12 cellular contexts compared by ENCODE assay signal in the genomic region with DNA sequence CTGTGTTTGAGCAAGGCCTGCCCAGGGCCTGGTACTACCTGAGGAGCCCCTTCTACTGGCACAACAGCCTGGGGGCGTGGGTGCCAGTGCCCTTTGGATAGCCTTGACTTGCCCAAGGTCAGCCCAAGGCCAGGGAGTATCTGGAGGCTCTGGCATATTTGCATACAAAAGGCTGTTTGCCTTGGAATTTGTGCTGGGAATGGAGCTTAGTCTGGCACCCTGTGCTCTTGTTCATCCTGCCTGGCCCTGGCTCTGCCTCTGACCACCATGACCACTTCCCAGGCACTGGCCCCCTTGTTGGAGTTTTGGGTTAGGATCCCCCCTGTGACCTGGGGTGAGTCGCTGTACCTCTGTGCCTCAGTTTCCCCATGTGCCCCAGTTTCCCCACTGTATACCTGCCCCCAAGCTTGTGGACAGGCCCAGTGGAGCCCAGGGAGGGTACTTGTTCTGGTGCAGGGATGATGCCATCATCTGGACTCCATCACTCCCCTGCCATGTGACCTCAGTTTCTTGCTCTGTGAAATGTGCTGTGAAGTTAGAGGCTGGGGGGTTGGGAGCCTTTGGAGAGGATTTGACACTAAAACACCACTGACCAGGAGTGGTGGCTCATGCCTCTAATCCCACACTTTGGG. TPM values are rescaled to one million over a fixed set of nuclear protein-coding genes. Genes with fewer than 3 reads are reported as not detected.
DNase-seq lines count a peak whose midpoint lies in the region; ATAC-seq and TF ChIP-seq lines count a peak whose summit lies in the region.
"Had no signal": no experiment of that assay in that cellular context is flagged by ENCODE, and none has a peak within 500 bp of the region (broad histone marks: within the 10 kb centered on the region; RNA-seq: fewer than 3 reads in every experiment).

No MANE protein-coding gene starts in this region.

- in situ Hi-C loops in HAP-1 (cut with MboI; ENCODE audit: low sequenced_read_pairs): no loop called here

- intact Hi-C loops in CD4-positive, alpha-beta T cell (cut with DNase I, micrococcal nuclease): loop anchor here (1.0 to 5.0 kb wide), 3 partner anchors 19 to 93 kb away; no protein-coding TSS in a partner anchor

- H3K4me3 ChIP-seq in HAP-1 (no peak overlapping the region), coronary artery (no peak overlapping the region)

- H3K27ac Mint-ChIP-seq in CD4-positive, alpha-beta T cell: peak overlapping the region; percentile 100
- H3K27ac Mint-ChIP-seq in activated naive CD8-positive, alpha-beta T cell: peak overlapping the region; percentile 98
- peak overlapping the region; percentile 57 to 71 for H3K27ac Mint-ChIP-seq in natural killer cell treated with Interleukin-12 subunit alpha and Interleukin-12 subunit beta and Interleukin-15 and Interleukin-18, amount 100 ng/mL, for 72 hours
- H3K27ac Mint-ChIP-seq in glutamatergic neuron (ENCODE audit: unreplicated experiment): no peak overlapping the region

- ATAC-seq in CD4-positive, alpha-beta T cell (ENCODE audit: poor library complexity): no peak
- no peak for ATAC-seq in natural killer cell treated with Interleukin-12 subunit alpha and Interleukin-12 subunit beta and Interleukin-15 and Interleukin-18, amount 100 ng/mL, for 72 hours
- ATAC-seq in SK-N-SH treated with all-trans-retinoic acid at 6 μM for 48 hours: no peak

- H3K4me1 ChIP-seq in HAP-1: peaks cover 10% of the 10 kb centered on the region
- H3K4me1 ChIP-seq: parathyroid adenoma had no signal

- H3K36me3 ChIP-seq in HAP-1 (replicated peaks): no peaks in the 10 kb centered on the region

- H3K4me1 Mint-ChIP-seq in CD4-positive, alpha-beta T cell (ENCODE audit: low read depth): peaks cover 87% of the 10 kb centered on the region
- H3K4me1 Mint-ChIP-seq in activated naive CD8-positive, alpha-beta T cell (ENCODE audit: low read depth): peaks cover 70% of the 10 kb centered on the region
- H3K4me1 Mint-ChIP-seq in natural killer cell treated with Interleukin-12 subunit alpha and Interleukin-12 subunit beta and Interleukin-15 and Interleukin-18, amount 100 ng/mL, for 72 hours (ENCODE audit: low read depth in 2 of 2): peaks cover 44 to 50% of the 10 kb centered on the region in 2 donors
- peaks cover 8% of the 10 kb centered on the region for H3K4me1 Mint-ChIP-seq in glutamatergic neuron (ENCODE audit: low read depth, unreplicated experiment)

- DNase-seq in CD4-positive, alpha-beta T cell: no peak
- DNase-seq in HAP-1 (ENCODE audit: low spot score in 2 of 2) (peak; percentile 45 to 56), glutamatergic neuron (no peak), coronary artery (ENCODE audit: low spot score) (no peak), A172 (ENCODE audit: low spot score) (no peak)
- DNase-seq in natural killer cell treated with Interleukin-12 subunit alpha and Interleukin-12 subunit beta and Interleukin-15 and Interleukin-18, amount 100 ng/mL, for 72 hours (ENCODE audit: low spot score): no peak
- DNase-seq: activated CD4-positive, CD25-positive, alpha-beta regulatory T cell treated with anti-CD3 and anti-CD28 coated beads, Interleukin-2, amount 50 U/mL, for 72 hours; H9; NCI-H1694 treated with DMSO at 0.1 percent for 48 hours had no signal

- POLR2A ChIA-PET in CD4-positive, alpha-beta T cell (lab: Charles Lee): interaction anchor here (0.6 to 4.5 kb wide), 25 partner anchors 10 to 172 kb away, joined by 3 to 55 read pairs (median 6); a partner anchor contains a TSS

- TF ChIP-seq CTCF in CD4-positive, alpha-beta T cell (IDR thresholded peaks at IDR 0.05): no peak
- TF ChIP-seq CTCF in glutamatergic neuron (IDR thresholded peaks at IDR 0.05; ENCODE audit: partially characterized antibody, unreplicated experiment) (no peak), coronary artery (IDR thresholded peaks at IDR 0.05) (no peak)

- H3K27me3 Mint-ChIP-seq in CD4-positive, alpha-beta T cell: no peaks in the 10 kb centered on the region
- H3K27me3 Mint-ChIP-seq in activated naive CD8-positive, alpha-beta T cell: no peaks in the 10 kb centered on the region
- H3K27me3 Mint-ChIP-seq in natural killer cell treated with Interleukin-12 subunit alpha and Interleukin-12 subunit beta and Interleukin-15 and Interleukin-18, amount 100 ng/mL, for 72 hours: peaks cover 10 to 27% of the 10 kb centered on the region in 2 donors
- peaks cover 12% of the 10 kb centered on the region for H3K27me3 Mint-ChIP-seq in glutamatergic neuron (ENCODE audit: unreplicated experiment)

- peak overlapping the region; percentile 96 for H3K4me3 Mint-ChIP-seq in CD4-positive, alpha-beta T cell
- peak overlapping the region; percentile 91 for H3K4me3 Mint-ChIP-seq in activated naive CD8-positive, alpha-beta T cell
- peak overlapping the region; percentile 87 for H3K4me3 Mint-ChIP-seq in natural killer cell treated with Interleukin-12 subunit alpha and Interleukin-12 subunit beta and Interleukin-15 and Interleukin-18, amount 100 ng/mL, for 72 hours
- no peak overlapping the region for H3K4me3 Mint-ChIP-seq in glutamatergic neuron (ENCODE audit: unreplicated experiment)

- peaks cover 46% of the 10 kb centered on the region for H3K36me3 Mint-ChIP-seq in CD4-positive, alpha-beta T cell (ENCODE audit: low read depth)
- H3K36me3 Mint-ChIP-seq in activated naive CD8-positive, alpha-beta T cell: no peaks in the 10 kb centered on the region
- no peaks in the 10 kb centered on the region for H3K36me3 Mint-ChIP-seq in natural killer cell treated with Interleukin-12 subunit alpha and Interleukin-12 subunit beta and Interleukin-15 and Interleukin-18, amount 100 ng/mL, for 72 hours
- no peaks in the 10 kb centered on the region for H3K36me3 Mint-ChIP-seq in glutamatergic neuron (ENCODE audit: unreplicated experiment)

- peak overlapping the region; percentile 90 for H3K27ac ChIP-seq in CD4-positive, alpha-beta T cell (ENCODE audit: low read depth, low read length)
- H3K27ac ChIP-seq in coronary artery: no peak overlapping the region
- H3K27ac ChIP-seq: parathyroid adenoma had no signal

- H3K27me3 ChIP-seq in CD4-positive, alpha-beta T cell (ENCODE audit: control insufficient read depth, insufficient read depth, low read length): no peaks in the 10 kb centered on the region
- H3K27me3 ChIP-seq in HAP-1 (ENCODE audit: low read depth): no peaks in the 10 kb centered on the region

- H3K9me3 ChIP-seq in CD4-positive, alpha-beta T cell (ENCODE audit: control insufficient read depth, low read length): no peaks in the 10 kb centered on the region
- no peaks in the 10 kb centered on the region for H3K9me3 ChIP-seq in HAP-1

- no peaks in the 10 kb centered on the region for H3K9me3 Mint-ChIP-seq in CD4-positive, alpha-beta T cell
- no peaks in the 10 kb centered on the region for H3K9me3 Mint-ChIP-seq in activated naive CD8-positive, alpha-beta T cell (ENCODE audit: low read depth)
- no peaks in the 10 kb centered on the region for H3K9me3 Mint-ChIP-seq in natural killer cell treated with Interleukin-12 subunit alpha and Interleukin-12 subunit beta and Interleukin-15 and Interleukin-18, amount 100 ng/mL, for 72 hours
- peaks cover 7% of the 10 kb centered on the region for H3K9me3 Mint-ChIP-seq in glutamatergic neuron (ENCODE audit: unreplicated experiment)
- H3K9me3 Mint-ChIP-seq: H9 had no signal

- CTCF ChIA-PET in CD4-positive, alpha-beta T cell (lab: Charles Lee): interaction anchor here (0.9 to 1.3 kb wide), 3 partner anchors 27 to 56 kb away, joined by 3 to 5 read pairs (median 3); no protein-coding TSS in a partner anchor

TF ChIP-seq in SK-N-SH treated with all-trans-retinoic acid at 6 μM for 48 hours, 23 proteins besides CTCF, POLR2A, EP300 and RAD21:
- no peak for TF ChIP-seq CSDC2 (CRISPR knock-in tag; IDR thresholded peaks at IDR 0.05)

RNA-seq across cellular contexts. Expression of a gene that starts 1.6 kb away (rescaled TPM):
- total RNA-seq in CD4-positive, alpha-beta T cell: 10 to 100 TPM; 33.9 to 35.6 TPM
- 1 to 10 TPM in 1 of 2 donors, under 1 TPM in 1; 0.67 to 3.3 TPM for total RNA-seq in natural killer cell treated with Interleukin-12 subunit alpha and Interleukin-12 subunit beta and Interleukin-15 and Interleukin-18, amount 100 ng/mL, for 72 hours
- not detected for total RNA-seq in glutamatergic neuron (ENCODE audit: unreplicated experiment)
- total RNA-seq in A172 (2014; rRNA removed; shearing (Covaris generic)): not detected in 2 replicates

RNA-seq across cellular contexts. Expression of a gene that starts 35.9 kb away (rescaled TPM):
- 10 to 100 TPM; 38.8 to 39.2 TPM for total RNA-seq in CD4-positive, alpha-beta T cell
- 10 to 100 TPM; 21.7 to 23.4 TPM for total RNA-seq in natural killer cell treated with Interleukin-12 subunit alpha and Interleukin-12 subunit beta and Interleukin-15 and Interleukin-18, amount 100 ng/mL, for 72 hours
- total RNA-seq in glutamatergic neuron (ENCODE audit: unreplicated experiment): 55.8 TPM
- 51.7 and 74.8 TPM in 2 replicates for total RNA-seq in A172 (2014; rRNA removed; shearing (Covaris generic))

Comparison
In these comparisons a context has a peak if more than half of its experiments do, and no peak if none do; other contexts are left out.
1. DNase-seq: peak in HAP-1 (2 of 2); none in CD4-positive, alpha-beta T cell (0 of 10), natural killer cell treated with Interleukin-12 subunit alpha and Interleukin-12 subunit beta and Interleukin-15 and Interleukin-18, amount 100 ng/mL, for 72 hours (single experiment), glutamatergic neuron (single experiment), coronary artery (single experiment) and A172 (single experiment).
2. RNA of a gene that starts 1.6 kb away (total RNA-seq): 33.9 to 35.6 TPM in CD4-positive, alpha-beta T cell; 0.67 to 3.3 TPM in natural killer cell treated with Interleukin-12 subunit alpha and Interleukin-12 subunit beta and Interleukin-15 and Interleukin-18, amount 100 ng/mL, for 72 hours, not detected in glutamatergic neuron (single experiment) and not detected in A172; every median in the first group is over 4 times any median in the second.